10 cellular contexts compared by ENCODE assay signal in genomic region chr3:159761377-159761776, GRCh38.
DNase-seq lines count a peak whose midpoint lies in the region; ATAC-seq and TF ChIP-seq lines count a peak whose summit lies in the region.
"Had no signal": no experiment of that assay in that cellular context is flagged by ENCODE, and none has a peak within 500 bp of the region (broad histone marks: within the 10 kb centered on the region; RNA-seq: fewer than 3 reads in every experiment).

No MANE protein-coding gene starts in this region.

- H3K9me3 ChIP-seq in thoracic aorta, result no peaks in the 10 kb centered on the region

- H3K36me3 ChIP-seq in thoracic aorta, result no peaks in the 10 kb centered on the region

- no peaks in the 10 kb centered on the region for H3K36me3 Mint-ChIP-seq in activated T-cell treated with anti-CD3 and anti-CD28 coated beads, Interleukin-2, amount 50 U/mL, for 24 hours (ENCODE audit: low read depth)

- H3K27me3 ChIP-seq in thoracic aorta (replicated peaks; ENCODE audit: insufficient read depth), result no peaks in the 10 kb centered on the region

- peak; percentile 7 for DNase-seq in DMS153 treated with DMSO at 0.1 percent for 48 hours (lab: John Stamatoyannopoulos, UW; ENCODE audit: unreplicated experiment)
- no peak for DNase-seq in DMS153 (lab: John Stamatoyannopoulos, UW)
- DNase-seq in cardiac fibroblast (ENCODE audit: low read depth in 2 of 2), result peak; percentile 9 to 59
- peak; percentile 71 for DNase-seq in kidney tubule cell (ENCODE audit: low spot score)
- no peak for DNase-seq in thoracic aorta (ENCODE audit: low spot score)
- no peak for DNase-seq in activated T-cell treated with anti-CD3 and anti-CD28 coated beads, Interleukin-2, amount 50 U/mL, for 24 hours

- H3K27ac Mint-ChIP-seq in activated T-cell treated with anti-CD3 and anti-CD28 coated beads, Interleukin-2, amount 50 U/mL, for 24 hours, result no peak overlapping the region
- H3K27ac Mint-ChIP-seq: T-helper 1 cell treated with Interleukin-12 subunit alpha and Interleukin-12 subunit beta and Interleukin-4 antibody, amounts not matched to agents 30 μg/mL and 1 μg/mL, for 36 hours had no signal

- peaks cover 51% of the 10 kb centered on the region for H3K27me3 Mint-ChIP-seq in activated T-cell treated with anti-CD3 and anti-CD28 coated beads, Interleukin-2, amount 50 U/mL, for 24 hours

- peaks cover 16% of the 10 kb centered on the region for H3K4me1 Mint-ChIP-seq in activated T-cell treated with anti-CD3 and anti-CD28 coated beads, Interleukin-2, amount 50 U/mL, for 24 hours (ENCODE audit: low read depth)

- ATAC-seq in thoracic aorta (ENCODE audit: insufficient number of reproducible peaks, low FRiP score, low read depth) (no peak), HG02763 (IDR thresholded peaks at IDR 0.05; ENCODE audit: unreplicated experiment) (no peak), GM18498 (IDR thresholded peaks at IDR 0.05; ENCODE audit: unreplicated experiment) (no peak)

- no peak overlapping the region for H3K4me3 Mint-ChIP-seq in activated T-cell treated with anti-CD3 and anti-CD28 coated beads, Interleukin-2, amount 50 U/mL, for 24 hours

- no peaks in the 10 kb centered on the region for H3K9me3 Mint-ChIP-seq in activated T-cell treated with anti-CD3 and anti-CD28 coated beads, Interleukin-2, amount 50 U/mL, for 24 hours

- peak overlapping the region; percentile 99 for H3K27ac ChIP-seq in thoracic aorta
- H3K27ac ChIP-seq: 22Rv1 had no signal

- no peak overlapping the region for H3K4me3 ChIP-seq in cardiac fibroblast (replicated peaks in 1 of 2; ENCODE audit: low read depth in 2 of 2, low read length in 2 of 2)
- no peak overlapping the region for H3K4me3 ChIP-seq in thoracic aorta

- no peak for TF ChIP-seq CTCF in cardiac fibroblast (IDR thresholded peaks at IDR 0.05; ENCODE audit: low read depth, low read length)
- no peak for TF ChIP-seq CTCF in thoracic aorta (IDR thresholded peaks at IDR 0.05)

- H3K4me1 ChIP-seq in thoracic aorta (ENCODE audit: control insufficient read depth in 1 of 2, low read depth in 2 of 2), result peaks cover 10 to 24% of the 10 kb centered on the region in 2 donors

Comparison
In these comparisons a context has a peak if more than half of its experiments do, and no peak if none do; other contexts are left out.
1. DNase-seq: peak in DMS153 treated with DMSO at 0.1 percent for 48 hours (single experiment), cardiac fibroblast (2 of 2) and kidney tubule cell (single experiment); none in DMS153 (single experiment), thoracic aorta (single experiment) and activated T-cell treated with anti-CD3 and anti-CD28 coated beads, Interleukin-2, amount 50 U/mL, for 24 hours (single experiment).